In the genomic region with DNA sequence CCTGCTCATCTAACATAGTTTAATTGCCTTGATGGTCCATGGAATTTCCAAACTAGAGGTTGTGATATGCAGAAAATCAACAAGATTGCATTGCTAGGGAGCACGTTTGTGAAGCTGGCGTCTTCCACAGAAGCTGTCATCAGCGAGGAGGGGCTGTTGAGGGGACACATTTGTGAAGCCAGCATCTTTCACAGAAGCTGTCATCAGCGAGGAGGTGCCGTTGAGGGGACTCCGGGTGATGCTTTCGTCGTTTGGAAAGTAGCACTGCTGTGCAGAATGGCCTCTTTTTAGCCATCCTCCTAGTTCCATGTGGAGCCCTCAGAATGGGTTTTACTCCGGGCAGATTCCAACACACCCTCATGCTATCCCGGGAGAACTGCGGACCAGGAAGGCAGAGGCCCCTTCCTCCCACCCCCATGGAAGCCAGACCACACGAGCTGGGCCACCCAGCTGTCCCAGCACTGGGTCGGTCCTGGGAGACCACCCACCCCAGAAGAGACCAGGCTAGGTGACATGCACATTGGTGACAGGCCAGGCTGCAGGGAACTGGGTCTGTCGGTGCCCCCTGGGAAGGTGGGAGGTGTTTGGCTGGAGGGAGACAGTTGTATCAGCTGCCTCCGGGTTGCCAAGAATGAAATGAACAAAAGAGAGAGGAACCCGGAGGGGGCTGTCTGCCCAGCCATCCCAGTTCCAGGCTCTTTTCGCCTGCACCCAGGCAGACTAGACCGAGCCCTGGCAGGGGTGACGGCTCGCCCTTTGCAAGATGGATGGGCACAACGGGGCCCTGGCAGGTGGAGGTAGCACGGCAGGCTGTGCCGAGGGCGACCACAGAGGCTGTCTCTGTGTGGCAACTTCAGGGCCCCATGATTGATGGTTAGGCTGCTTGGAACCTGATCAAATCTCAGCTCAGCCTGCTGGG, we compare ENCODE assay signal across 12 cellular contexts.
DNase-seq lines count a peak whose midpoint lies in the region; ATAC-seq and TF ChIP-seq lines count a peak whose summit lies in the region.
"Had no signal": no experiment of that assay in that cellular context is flagged by ENCODE, and none has a peak within 500 bp of the region (broad histone marks: within the 10 kb centered on the region; RNA-seq: fewer than 3 reads in every experiment).

No MANE protein-coding gene starts in this region.

- intact Hi-C loops in CD8-positive, alpha-beta T cell (cut with DNase I, micrococcal nuclease): no loop called here

- H3K4me3 ChIP-seq in CD8-positive, alpha-beta T cell (ENCODE audit: low read depth, low read length): peak overlapping the region; percentile 15
- H3K4me3 ChIP-seq in effector memory CD4-positive, alpha-beta T cell (ENCODE audit: insufficient read depth, low read depth, low read length, poor library complexity, severe bottlenecking): peak overlapping the region; percentile 30
- no peak overlapping the region for H3K4me3 ChIP-seq in neural progenitor cell
- H3K4me3 ChIP-seq: breast epithelium, Peyer's patch, prostate gland had no signal

- no peak for ATAC-seq in CD8-positive, alpha-beta T cell
- ATAC-seq in GM18907 (IDR thresholded peaks at IDR 0.05; ENCODE audit: unreplicated experiment) (no peak), GM19351 (IDR thresholded peaks at IDR 0.05; ENCODE audit: unreplicated experiment) (no peak)

- H3K27ac ChIP-seq in CD8-positive, alpha-beta T cell (ENCODE audit: low read depth, low read length): no peak overlapping the region
- H3K27ac ChIP-seq in KOPT-K1 (ENCODE audit: low read depth, low read length, poor library complexity, severe bottlenecking) (peak overlapping the region; percentile 75), neural progenitor cell (no peak overlapping the region)
- H3K27ac ChIP-seq in effector memory CD4-positive, alpha-beta T cell (ENCODE audit: insufficient read depth, low read length, poor library complexity, severe bottlenecking): no peak overlapping the region
- H3K27ac ChIP-seq: breast epithelium, Peyer's patch, prostate gland had no signal

- H3K27me3 ChIP-seq in CD8-positive, alpha-beta T cell (ENCODE audit: insufficient read depth, low read length): no peaks in the 10 kb centered on the region
- H3K27me3 ChIP-seq in effector memory CD4-positive, alpha-beta T cell (replicated peaks; ENCODE audit: control insufficient read depth, insufficient read depth, low read length, poor library complexity, severe bottlenecking): no peaks in the 10 kb centered on the region
- H3K27me3 ChIP-seq in neural progenitor cell: no peaks in the 10 kb centered on the region
- H3K27me3 ChIP-seq: breast epithelium, Peyer's patch had no signal

- peaks cover 12% of the 10 kb centered on the region for H4K20me1 ChIP-seq in neural progenitor cell (ENCODE audit: low read depth)

- H3K36me3 Mint-ChIP-seq in CD8-positive, alpha-beta T cell: peaks cover 19% of the 10 kb centered on the region
- peaks cover 10% of the 10 kb centered on the region for H3K36me3 Mint-ChIP-seq in neural progenitor cell

- no peak overlapping the region for H3K9ac ChIP-seq in neural progenitor cell

- H3K27me3 Mint-ChIP-seq in CD8-positive, alpha-beta T cell (ENCODE audit: low read depth): no peaks in the 10 kb centered on the region
- peaks cover 6% of the 10 kb centered on the region for H3K27me3 Mint-ChIP-seq in neural progenitor cell (ENCODE audit: insufficient read depth, low read depth)

- peak overlapping the region; percentile 74 for H3K4me2 ChIP-seq in neural progenitor cell

- no peaks in the 10 kb centered on the region for H3K9me3 ChIP-seq in CD8-positive, alpha-beta T cell (ENCODE audit: low read length)
- no peaks in the 10 kb centered on the region for H3K9me3 ChIP-seq in KOPT-K1 (ENCODE audit: insufficient read depth, low read length, poor library complexity, severe bottlenecking)
- no peaks in the 10 kb centered on the region for H3K9me3 ChIP-seq in effector memory CD4-positive, alpha-beta T cell (ENCODE audit: control insufficient read depth, low read length)
- H3K9me3 ChIP-seq in neural progenitor cell (ENCODE audit: low read depth): no peaks in the 10 kb centered on the region
- H3K9me3 ChIP-seq: breast epithelium, Peyer's patch, prostate gland had no signal

- H3K9me3 Mint-ChIP-seq in CD8-positive, alpha-beta T cell: no peaks in the 10 kb centered on the region
- H3K9me3 Mint-ChIP-seq in neural progenitor cell: no peaks in the 10 kb centered on the region

- CTCF ChIA-PET in CD8-positive, alpha-beta T cell (lab: Charles Lee): interaction anchor here (0.7 to 1.6 kb wide), 4 partner anchors 18 to 296 kb away, joined by 3 to 5 read pairs (median 4); no protein-coding TSS in a partner anchor

- H2AFZ ChIP-seq in neural progenitor cell (replicated peaks): no peak overlapping the region

- no peaks in the 10 kb centered on the region for H3K36me3 ChIP-seq in CD8-positive, alpha-beta T cell (ENCODE audit: insufficient read depth, low read length)
- H3K36me3 ChIP-seq in KOPT-K1 (ENCODE audit: insufficient read depth, low read length) (peaks cover 31% of the 10 kb centered on the region), neural progenitor cell (no peaks in the 10 kb centered on the region)
- H3K36me3 ChIP-seq in effector memory CD4-positive, alpha-beta T cell (ENCODE audit: control insufficient read depth, insufficient read depth, low read length): no peaks in the 10 kb centered on the region
- H3K36me3 ChIP-seq: breast epithelium, Peyer's patch, prostate gland had no signal

- no peak overlapping the region for H3K27ac Mint-ChIP-seq in CD8-positive, alpha-beta T cell
- H3K27ac Mint-ChIP-seq in neural progenitor cell: peak overlapping the region; percentile 60

- peaks cover 13% of the 10 kb centered on the region for H3F3A ChIP-seq in neural progenitor cell (ENCODE audit: low read depth)

- POLR2A ChIA-PET in CD8-positive, alpha-beta T cell (lab: Charles Lee): interaction anchor here (1.5 to 1.7 kb wide), 2 partner anchors 92 to 418 kb away, joined by 3 to 4 read pairs; no protein-coding TSS in a partner anchor

- no peak for DNase-seq in CD8-positive, alpha-beta T cell
- DNase-seq in effector memory CD4-positive, alpha-beta T cell: no peak
- DNase-seq in neural progenitor cell (ENCODE audit: low spot score) (no peak), DMS53 treated with DMSO at 0.1 percent for 48 hours (lab: John Stamatoyannopoulos, UW; ENCODE audit: unreplicated experiment) (no peak)
- DNase-seq: Calu3, mammary epithelial cell had no signal

- peak overlapping the region; percentile 58 for H3K4me3 Mint-ChIP-seq in CD8-positive, alpha-beta T cell
- no peak overlapping the region for H3K4me3 Mint-ChIP-seq in neural progenitor cell

- TF ChIP-seq CTCF in CD8-positive, alpha-beta T cell (IDR thresholded peaks at IDR 0.05): no peak
- no peak for TF ChIP-seq CTCF in neural progenitor cell (IDR thresholded peaks at IDR 0.05)

- peaks cover 48% of the 10 kb centered on the region for H3K4me1 ChIP-seq in CD8-positive, alpha-beta T cell (ENCODE audit: insufficient read depth, low read length)
- peaks cover 18% of the 10 kb centered on the region for H3K4me1 ChIP-seq in effector memory CD4-positive, alpha-beta T cell (ENCODE audit: control insufficient read depth, insufficient read depth, low read length, poor library complexity, severe bottlenecking)
- H3K4me1 ChIP-seq in neural progenitor cell: peaks cover 22% of the 10 kb centered on the region
- H3K4me1 ChIP-seq: breast epithelium, prostate gland had no signal

- peaks cover 58% of the 10 kb centered on the region for H3K4me1 Mint-ChIP-seq in CD8-positive, alpha-beta T cell (ENCODE audit: low read depth)
- H3K4me1 Mint-ChIP-seq in neural progenitor cell: peaks cover 44% of the 10 kb centered on the region

- H3K79me2 ChIP-seq in neural progenitor cell (ENCODE audit: low read depth): no peaks in the 10 kb centered on the region
